In genomic region chr18:57716550-57716949, GRCh38 we compare ENCODE assay signal across 1 cellular context.
TF ChIP-seq lines count a peak whose summit lies in the region.

No MANE protein-coding gene starts in this region.

TF ChIP-seq in GM23338, 12 proteins besides CTCF, POLR2A, EP300 and RAD21 (continued from another document):
- no peak for TF ChIP-seq ZNF462 (CRISPR knock-in tag; IDR thresholded peaks at IDR 0.05)
